In genomic region chr14:98474900-98475299, GRCh38 we compare ENCODE assay signal across 21 cellular contexts.
"Had no signal": no experiment of that assay in that cellular context is flagged by ENCODE, and none has a peak within 500 bp of the region (broad histone marks: within the 10 kb centered on the region; RNA-seq: fewer than 3 reads in every experiment).

No MANE protein-coding gene starts in this region.

- H3K36me3 ChIP-seq: colonic mucosa, esophagus muscularis mucosa, gastrocnemius medialis, heart right ventricle, left lung, lower lobe of right lung had no signal

- DNase-seq: colonic mucosa; cortex of kidney; effector CD8-positive, alpha-beta T cell; effector memory CD8-positive, alpha-beta T cell; endodermal cell; erythroblast; foreskin fibroblast; foreskin melanocyte; gastrocnemius medialis; glutamatergic neuron; head of caudate nucleus; heart right ventricle; hippocampal formation; left cardiac atrium; left lung; left ventricle myocardium superior; lower lobe of right lung; mesenchymal stem cell; mucosa of descending colon had no signal

- H3K9me3 ChIP-seq: colonic mucosa, esophagus muscularis mucosa, gastrocnemius medialis, lower lobe of right lung, mucosa of descending colon had no signal

- H3K4me3 ChIP-seq: colonic mucosa, esophagus muscularis mucosa, gastrocnemius medialis, heart right ventricle, left lung, lower lobe of right lung, mucosa of descending colon had no signal

- H3K27me3 ChIP-seq: colonic mucosa, esophagus muscularis mucosa, gastrocnemius medialis, heart right ventricle, left lung had no signal

- H3K27ac ChIP-seq: colonic mucosa, epithelial cell of prostate, esophagus muscularis mucosa, gastrocnemius medialis, heart right ventricle, left lung, lower lobe of right lung had no signal

- H3K4me1 ChIP-seq: colonic mucosa, esophagus muscularis mucosa, gastrocnemius medialis, heart right ventricle, left lung, lower lobe of right lung had no signal

- ATAC-seq: effector memory CD8-positive, alpha-beta T cell; gastrocnemius medialis; heart right ventricle; left cardiac atrium; left lung; left ventricle myocardium superior; lower lobe of right lung; mucosa of descending colon had no signal
